11 cellular contexts compared by ENCODE assay signal in the genomic region with DNA sequence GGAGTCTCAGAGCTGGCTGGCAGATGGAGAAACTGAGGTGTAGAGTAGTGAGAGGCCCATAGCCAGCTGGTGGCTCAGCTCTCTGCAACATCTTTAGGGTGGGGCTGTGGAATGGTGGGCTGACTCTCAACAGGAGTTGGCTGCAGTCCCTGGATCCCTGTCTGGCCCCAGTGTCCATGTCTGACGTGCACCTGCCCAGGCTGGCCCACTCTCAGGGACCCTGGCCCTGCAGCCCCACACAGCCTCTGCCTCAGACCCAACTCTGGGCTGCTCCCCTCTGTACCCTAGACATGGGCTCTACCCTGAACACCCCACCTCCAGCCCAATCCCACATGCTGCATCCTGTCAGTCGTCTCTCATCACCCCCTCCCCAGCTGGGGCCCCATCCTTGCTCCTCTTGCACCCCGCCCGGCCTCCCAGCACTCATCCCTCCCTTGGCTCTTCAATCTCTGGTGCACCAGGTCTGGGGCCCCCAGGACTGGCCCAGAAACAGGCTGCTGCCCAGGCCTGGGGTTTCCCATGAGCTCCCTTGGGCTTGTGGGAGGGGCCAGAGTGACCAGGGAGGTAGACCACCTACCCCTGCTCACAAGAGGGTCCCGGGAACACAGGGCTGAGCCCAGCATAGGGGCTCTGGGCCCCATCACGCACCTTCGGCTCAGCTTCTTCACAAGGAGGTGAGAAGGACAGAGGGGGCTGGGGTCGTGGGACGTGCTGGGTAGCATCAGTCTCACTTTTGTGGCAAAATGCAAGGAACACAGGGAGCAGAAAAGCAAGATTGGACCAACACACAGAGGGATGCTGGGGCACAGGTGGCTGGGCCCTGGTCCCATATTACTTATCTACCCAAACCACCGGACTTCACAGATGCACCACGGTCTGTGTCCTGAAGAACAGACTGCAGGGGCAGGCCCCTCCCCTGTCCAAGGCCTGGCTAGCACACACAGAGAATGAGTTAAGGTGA. TPM values are rescaled to one million over a fixed set of nuclear protein-coding genes. Genes with fewer than 3 reads are reported as not detected.
A peak's percentile ranks its signal among the peaks of the same experiment; 100 is the strongest.
DNase-seq lines count a peak whose midpoint lies in the region; ATAC-seq and TF ChIP-seq lines count a peak whose summit lies in the region.
"Had no signal": no experiment of that assay in that cellular context is flagged by ENCODE, and none has a peak within 500 bp of the region (broad histone marks: within the 10 kb centered on the region; RNA-seq: fewer than 3 reads in every experiment).

No MANE protein-coding gene starts in this region.

- 89% methylated on average over 11 of the region's 11 CpGs for WGBS in mesenchymal stem cell
- WGBS in sigmoid colon, 2 donors = 82 to 84% methylated on average over 11 of the region's 11 CpGs

- H3K4me3 Mint-ChIP-seq in brain = peak overlapping the region; percentile 87 to 91 (median 87)
- H3K4me3 Mint-ChIP-seq: activated T-cell treated with anti-CD3 and anti-CD28 coated beads, Interleukin-2, amount 50 U/mL, for 24 hours had no signal

- no peaks in the 10 kb centered on the region for H4K20me1 ChIP-seq in PC-3 (ENCODE audit: low read length)

- no peaks in the 10 kb centered on the region for H3K9me3 Mint-ChIP-seq in brain
- H3K9me3 Mint-ChIP-seq: activated T-cell treated with anti-CD3 and anti-CD28 coated beads, Interleukin-2, amount 50 U/mL, for 24 hours had no signal

- no peak for TF ChIP-seq CTCF in HEK293 (tag by site-specific recombination; IDR thresholded peaks at IDR 0.05)
- TF ChIP-seq CTCF in brain (conservative IDR thresholded peaks at IDR 0.05) = no peak
- no peak for TF ChIP-seq CTCF in sigmoid colon (IDR thresholded peaks at IDR 0.05)
- no peak for TF ChIP-seq CTCF in PC-3 (conservative IDR thresholded peaks at IDR 0.05; ENCODE audit: low read depth, low read length)

- H2BK120ac ChIP-seq in mesenchymal stem cell (ENCODE audit: low read depth, low read length) = no peak overlapping the region

- peak overlapping the region; percentile 49 to 98 (median 93) for H3K27ac Mint-ChIP-seq in brain
- H3K27ac Mint-ChIP-seq: activated T-cell treated with anti-CD3 and anti-CD28 coated beads, Interleukin-2, amount 50 U/mL, for 24 hours had no signal

- TF ChIP-seq POLR2A in sigmoid colon (IDR thresholded peaks at IDR 0.05) = no peak

- H3K9ac ChIP-seq in mesenchymal stem cell (ENCODE audit: low read length) (no peak overlapping the region), PC-3 (ENCODE audit: low read length) (no peak overlapping the region)

- H3K9me3 ChIP-seq in HEK293 (ENCODE audit: control insufficient read depth, insufficient read depth, low read depth, low read length) (no peaks in the 10 kb centered on the region), mesenchymal stem cell (ENCODE audit: control insufficient read depth, low read length) (no peaks in the 10 kb centered on the region), sigmoid colon (no peaks in the 10 kb centered on the region), PC-3 (ENCODE audit: low read length) (no peaks in the 10 kb centered on the region)
- H3K9me3 ChIP-seq: thyroid gland had no signal

- H3K27me3 Mint-ChIP-seq in brain = no peaks in the 10 kb centered on the region
- H3K27me3 Mint-ChIP-seq: activated T-cell treated with anti-CD3 and anti-CD28 coated beads, Interleukin-2, amount 50 U/mL, for 24 hours had no signal

- intact Hi-C loops in sigmoid colon (cut with DNase I) (loop anchor here (10.0 kb wide), 1 partner anchor 130 kb away; the partner anchor contains the start of genes RANBP1 and TRMT2A), PC-3 (cut with micrococcal nuclease) (no loop called here)

- no peak overlapping the region for H3K14ac ChIP-seq in mesenchymal stem cell (ENCODE audit: low read length in 2 of 2)

- no peaks in the 10 kb centered on the region for H3K27me3 ChIP-seq in mesenchymal stem cell (ENCODE audit: control insufficient read depth in 1 of 2, insufficient read depth in 1 of 2, low read length in 2 of 2)
- no peaks in the 10 kb centered on the region for H3K27me3 ChIP-seq in sigmoid colon
- H3K27me3 ChIP-seq in PC-3 (ENCODE audit: low read length) = no peaks in the 10 kb centered on the region
- H3K27me3 ChIP-seq: thyroid gland had no signal

- no TSS peak for BruUV-seq in PC-3 (replicated peaks; lab: Mats Ljungman, UMichigan)

- DNase-seq in mesenchymal stem cell (no peak), sigmoid colon (no peak), PC-3 (no peak)
- DNase-seq in activated CD4-positive, alpha-beta T cell treated with anti-CD3 and anti-CD28 coated beads, Interleukin-2, amount 50 U/mL, for 1 hour = no peak
- DNase-seq: activated T-cell treated with anti-CD3 and anti-CD28 coated beads, Interleukin-2, amount 50 U/mL, for 24 hours; effector CD8-positive, alpha-beta T cell had no signal

- H2BK15ac ChIP-seq in mesenchymal stem cell (ENCODE audit: low read depth, poor library complexity, severe bottlenecking) = no peak overlapping the region

- H2AFZ ChIP-seq in mesenchymal stem cell (ENCODE audit: low read depth, low read length) (no peak overlapping the region), PC-3 (ENCODE audit: low read length) (no peak overlapping the region)

- peaks cover 14% of the 10 kb centered on the region for H3K4me1 ChIP-seq in HEK293 (ENCODE audit: control insufficient read depth, insufficient read depth, low read length)
- H3K4me1 ChIP-seq in mesenchymal stem cell (ENCODE audit: control insufficient read depth, insufficient read depth, low read depth, low read length) = peaks cover 46% of the 10 kb centered on the region
- H3K4me1 ChIP-seq in sigmoid colon = peaks cover 0 to 46% (median 41%) of the 10 kb centered on the region in 4 donors
- H3K4me1 ChIP-seq in PC-3 (ENCODE audit: insufficient read depth, low read length) = peaks cover 18% of the 10 kb centered on the region

- no peak overlapping the region for H3K4ac ChIP-seq in mesenchymal stem cell (ENCODE audit: low read depth in 1 of 2, low read length in 2 of 2)

- H3K27ac ChIP-seq in HEK293 (ENCODE audit: extremely low read depth, low read depth, low read length) (peak overlapping the region; percentile 42; the same call in 1 of the 2 replicates), mesenchymal stem cell (ENCODE audit: low read length, poor library complexity, severe bottlenecking) (no peak overlapping the region), sigmoid colon (peak overlapping the region; percentile 61 to 93 (median 89)), PC-3 (ENCODE audit: low read length) (no peak overlapping the region)

- no peaks in the 10 kb centered on the region for H3F3A ChIP-seq in PC-3 (ENCODE audit: low read length, unreplicated experiment)

- no peak overlapping the region for H2BK12ac ChIP-seq in mesenchymal stem cell (ENCODE audit: low read length in 2 of 2)

- no peak overlapping the region for H3K23ac ChIP-seq in mesenchymal stem cell (ENCODE audit: low read length in 2 of 2)

- no peak overlapping the region for H3K18ac ChIP-seq in mesenchymal stem cell (ENCODE audit: low read depth in 1 of 2, low read length in 2 of 2)

- TF ChIP-seq EP300 in sigmoid colon (IDR thresholded peaks at IDR 0.05) = no peak

- no peak for ATAC-seq in GM21825 (IDR thresholded peaks at IDR 0.05; ENCODE audit: unreplicated experiment)
- no peak for ATAC-seq in PC-3
- ATAC-seq in HG03521 (IDR thresholded peaks at IDR 0.05; ENCODE audit: unreplicated experiment) = no peak

- no peak overlapping the region for H2BK5ac ChIP-seq in mesenchymal stem cell (ENCODE audit: low read depth, low read length, poor library complexity, severe bottlenecking)

- POLR2A ChIA-PET in HEK293 (lab: Yijun Ruan, JAX) (interaction anchor here (0.9 to 2.5 kb wide), 6 partner anchors 11 to 132 kb away, joined by 3 to 18 read pairs (median 5); partner anchors contain the start of gene TRMT2A), PC-3 (lab: Charles Lee; ENCODE audit: unreplicated experiment) (no interaction called here)

- H2AK5ac ChIP-seq in mesenchymal stem cell (ENCODE audit: low read length, severe bottlenecking) = peak overlapping the region; percentile 71

- H3K4me2 ChIP-seq in mesenchymal stem cell (ENCODE audit: low read length, poor library complexity, severe bottlenecking) = no peak overlapping the region
- no peak overlapping the region for H3K4me2 ChIP-seq in PC-3 (ENCODE audit: low read length)

- H3K79me1 ChIP-seq in mesenchymal stem cell (replicated peaks; ENCODE audit: low read length, poor library complexity, severe bottlenecking) = peaks cover 40% of the 10 kb centered on the region

- no peaks in the 10 kb centered on the region for H3K9me2 ChIP-seq in PC-3 (replicated peaks; ENCODE audit: low read length)

- H3K4me1 Mint-ChIP-seq in brain = peaks cover 34% of the 10 kb centered on the region

- peaks cover 4% of the 10 kb centered on the region for H3K36me3 Mint-ChIP-seq in brain

- H3K79me2 ChIP-seq in PC-3 (ENCODE audit: low read length) = no peaks in the 10 kb centered on the region

- no peak overlapping the region for H4K8ac ChIP-seq in mesenchymal stem cell (ENCODE audit: low read length)

- CTCF ChIA-PET in HEK293 (lab: Yijun Ruan, JAX) (interaction anchor here (0.6 to 2.4 kb wide), 8 partner anchors 11 to 750 kb away, joined by 3 to 13 read pairs (median 5); no protein-coding TSS in a partner anchor), PC-3 (lab: Charles Lee) (interaction anchor here (1.2 kb wide), 1 partner anchor 31 kb away, joined by 4 read pairs; no protein-coding TSS in a partner anchor)

- no peak overlapping the region for H4K91ac ChIP-seq in mesenchymal stem cell (ENCODE audit: low read length)

- peaks cover 0 to 19% of the 10 kb centered on the region in 2 experiments; a peak in 1 of 3 replicates for H3K36me3 ChIP-seq in HEK293 (ENCODE audit: control insufficient read depth in 2 of 2, insufficient read depth in 1 of 2, low read length in 2 of 2)
- H3K36me3 ChIP-seq in mesenchymal stem cell (ENCODE audit: control insufficient read depth in 1 of 2, insufficient read depth in 2 of 2, low read depth in 1 of 2, low read length in 2 of 2) = peaks cover 0 to 24% of the 10 kb centered on the region in 2 experiments
- H3K36me3 ChIP-seq in sigmoid colon = peaks cover 0 to 16% (median 5%) of the 10 kb centered on the region in 4 donors
- H3K36me3 ChIP-seq in PC-3 (ENCODE audit: low read depth, low read length) = no peaks in the 10 kb centered on the region
- H3K36me3 ChIP-seq: thyroid gland had no signal

- H3K4me3 ChIP-seq in HEK293 (ENCODE audit: low read depth, low read length) (no peak overlapping the region), mesenchymal stem cell (ENCODE audit: insufficient read depth in 1 of 2, low read depth in 1 of 2, low read length in 2 of 2) (no peak overlapping the region), sigmoid colon (no peak overlapping the region), PC-3 (ENCODE audit: low read length) (no peak overlapping the region)

RNA-seq across cellular contexts. Expression of gene ARVCF, which starts 31.5 kb away (rescaled TPM):
- polyA plus RNA-seq in brain (ENCODE audit: insufficient read depth, low read depth, low replicate concordance) = 43.9 TPM
- polyA plus RNA-seq in mesenchymal stem cell (2013, experiment 1 of 2) = 3.0 TPM
- 3.2 TPM for polyA plus RNA-seq in mesenchymal stem cell (2013, experiment 2 of 2)
- total RNA-seq in sigmoid colon = 10 to 100 TPM; 14.6 to 33.8 (median 24.5) TPM
- 10 to 100 TPM in 1 of 3 donors, 1 to 10 TPM in 2; 3.9 to 13.3 (median 6.0) TPM for polyA plus RNA-seq in sigmoid colon
- total RNA-seq in PC-3 (2014; rRNA removed) = 19.7 and 20.0 TPM in 2 replicates

RNA-seq across cellular contexts. Expression of gene TANGO2, which starts 35.8 kb away (rescaled TPM):
- polyA plus RNA-seq in brain (ENCODE audit: insufficient read depth, low read depth, low replicate concordance) (22.2 TPM), sigmoid colon (10 to 100 TPM; 27.0 to 46.2 (median 27.8) TPM)
- polyA plus RNA-seq in mesenchymal stem cell (2013, experiment 1 of 2) = 16.0 TPM
- polyA plus RNA-seq in mesenchymal stem cell (2013, experiment 2 of 2) = 16.1 TPM
- total RNA-seq in sigmoid colon (10 to 100 TPM; 24.2 to 36.6 (median 31.9) TPM), PC-3 (2014; rRNA removed) (23.5 and 33.7 TPM in 2 replicates)

RNA-seq across cellular contexts. Expression of gene TXNRD2, which starts 43.5 kb away (rescaled TPM):
- polyA plus RNA-seq in brain (ENCODE audit: insufficient read depth, low read depth, low replicate concordance) (22.2 TPM), sigmoid colon (10 to 100 TPM; 13.2 to 18.3 (median 16.6) TPM)
- polyA plus RNA-seq in mesenchymal stem cell (2013, experiment 1 of 2) = 5.8 TPM
- polyA plus RNA-seq in mesenchymal stem cell (2013, experiment 2 of 2) = 6.0 TPM
- total RNA-seq in sigmoid colon (10 to 100 TPM; 16.3 to 29.6 (median 21.1) TPM), PC-3 (2014; rRNA removed) (23.0 and 32.1 TPM in 2 replicates)

RNA-seq across cellular contexts. Expression of gene COMT, which starts 43.6 kb away (rescaled TPM):
- polyA plus RNA-seq in brain (ENCODE audit: insufficient read depth, low read depth, low replicate concordance) = 161 TPM
- polyA plus RNA-seq in mesenchymal stem cell (2013, experiment 1 of 2) = 51.6 TPM
- polyA plus RNA-seq in mesenchymal stem cell (2013, experiment 2 of 2) = 55.0 TPM
- 100 to 1,000 TPM; 106 to 162 (median 112) TPM for total RNA-seq in sigmoid colon
- polyA plus RNA-seq in sigmoid colon = 10 to 100 TPM; 62.5 to 97.6 (median 68.4) TPM
- 204 and 205 TPM in 2 replicates for total RNA-seq in PC-3 (2014; rRNA removed)

Comparison
In these comparisons a context has a peak if more than half of its experiments do, and no peak if none do; other contexts are left out.
1. H3K27ac ChIP-seq: peak in HEK293 (single experiment) and sigmoid colon (4 of 4); none in mesenchymal stem cell (single experiment) and PC-3 (single experiment).